8 cellular contexts compared by ENCODE assay signal in genomic region chr17:42517516-42517915, GRCh38. TPM values are rescaled to one million over a fixed set of nuclear protein-coding genes. Genes with fewer than 3 reads are reported as not detected.
DNase-seq lines count a peak whose midpoint lies in the region; ATAC-seq and TF ChIP-seq lines count a peak whose summit lies in the region.

No MANE protein-coding gene starts in this region.

- peaks cover 8% of the 10 kb centered on the region for H3K4me1 Mint-ChIP-seq in CD4-positive, alpha-beta T cell (ENCODE audit: low read depth)
- peaks cover 66% of the 10 kb centered on the region for H3K4me1 Mint-ChIP-seq in neural progenitor cell

- H3K79me2 ChIP-seq in neural progenitor cell (ENCODE audit: low read depth): no peaks in the 10 kb centered on the region

- no peaks in the 10 kb centered on the region for H3K9me3 Mint-ChIP-seq in CD4-positive, alpha-beta T cell
- no peaks in the 10 kb centered on the region for H3K9me3 Mint-ChIP-seq in neural progenitor cell

- no peak overlapping the region for H3K9ac ChIP-seq in neural progenitor cell

- intact Hi-C loops in CD4-positive, alpha-beta T cell (cut with DNase I, micrococcal nuclease): loop anchor here (1.0 to 10.0 kb wide), 6 partner anchors 89 to 493 kb away; partner anchors contain the start of gene NKIRAS2 (in 1 of the 2)
- intact Hi-C loops in stomach (cut with DNase I; ENCODE audit: low total_unique reads): loop anchor here (10.0 kb wide), 1 partner anchor 193 kb away; no protein-coding TSS in a partner anchor

- H3F3A ChIP-seq in neural progenitor cell (ENCODE audit: low read depth): peaks cover 17% of the 10 kb centered on the region

- no peak overlapping the region for H3K27ac Mint-ChIP-seq in CD4-positive, alpha-beta T cell
- peak overlapping the region; percentile 97 for H3K27ac Mint-ChIP-seq in neural progenitor cell

- CTCF ChIA-PET in CD4-positive, alpha-beta T cell (lab: Charles Lee): interaction anchor here (0.5 to 2.7 kb wide), 9 partner anchors 24 to 195 kb away, joined by 3 to 18 read pairs (median 4); partner anchors contain the start of gene CAVIN1

- H4K20me1 ChIP-seq in neural progenitor cell (ENCODE audit: low read depth): no peaks in the 10 kb centered on the region

- H3K4me3 Mint-ChIP-seq in CD4-positive, alpha-beta T cell: no peak overlapping the region
- H3K4me3 Mint-ChIP-seq in neural progenitor cell: no peak overlapping the region

- no peak for TF ChIP-seq EP300 in stomach (IDR thresholded peaks at IDR 0.05)

- no peaks in the 10 kb centered on the region for H3K9me3 ChIP-seq in CD4-positive, alpha-beta T cell (ENCODE audit: control insufficient read depth, low read length)
- H3K9me3 ChIP-seq in neural progenitor cell (ENCODE audit: low read depth) (no peaks in the 10 kb centered on the region), stomach (no peaks in the 10 kb centered on the region)

- no peak overlapping the region for H2AFZ ChIP-seq in neural progenitor cell (replicated peaks)

- no peak for TF ChIP-seq POLR2A in stomach (IDR thresholded peaks at IDR 0.05)

- H3K36me3 Mint-ChIP-seq in CD4-positive, alpha-beta T cell (ENCODE audit: low read depth): peaks cover 9% of the 10 kb centered on the region
- H3K36me3 Mint-ChIP-seq in neural progenitor cell: peaks cover 16% of the 10 kb centered on the region

- peaks cover 24% of the 10 kb centered on the region for H3K4me1 ChIP-seq in neural progenitor cell
- peaks cover 72 to 87% (median 82%) of the 10 kb centered on the region in 4 donors for H3K4me1 ChIP-seq in stomach

- peak; percentile 93 for ATAC-seq in CD4-positive, alpha-beta T cell (ENCODE audit: poor library complexity)
- ATAC-seq in HG03439 (IDR thresholded peaks at IDR 0.05; ENCODE audit: unreplicated experiment): no peak

- H3K36me3 ChIP-seq in neural progenitor cell: no peaks in the 10 kb centered on the region
- H3K36me3 ChIP-seq in stomach: peaks cover 17 to 51% (median 36%) of the 10 kb centered on the region in 4 donors

- peak; percentile 69 to 87 (median 78) for DNase-seq in CD4-positive, alpha-beta T cell
- DNase-seq in HT-29 (ENCODE audit: low spot score): peak; percentile 94
- DNase-seq in RPMI8226: peak; percentile 77
- DNase-seq in activated T-helper 1 cell treated with anti-CD3 and anti-CD28 coated beads, Interleukin-2, amount 50 U/mL, for 16 hours (ENCODE audit: low read depth in 1 of 2, low spot score in 1 of 2): peak; percentile 66 to 79
- DNase-seq in fibroblast of mammary gland (ENCODE audit: low read depth): peak; percentile 94
- peak; percentile 78 for DNase-seq in neural progenitor cell (ENCODE audit: low spot score)
- peak; percentile 87 for DNase-seq in stomach

- H3K27ac ChIP-seq in CD4-positive, alpha-beta T cell (ENCODE audit: low read depth, low read length): no peak overlapping the region
- H3K27ac ChIP-seq in neural progenitor cell: no peak overlapping the region
- peak overlapping the region; percentile 42 to 93 (median 91) for H3K27ac ChIP-seq in stomach

- whole genome bisulfite sequencing in stomach, 5 donors: 9 to 13% (median 10%) methylated on average over 9 of the region's 9 CpGs

- H3K4me2 ChIP-seq in neural progenitor cell: no peak overlapping the region

- no peaks in the 10 kb centered on the region for H3K27me3 ChIP-seq in CD4-positive, alpha-beta T cell (ENCODE audit: control insufficient read depth, insufficient read depth, low read length)
- H3K27me3 ChIP-seq in neural progenitor cell (no peaks in the 10 kb centered on the region), stomach (no peaks in the 10 kb centered on the region)

- H3K4me3 ChIP-seq in fibroblast of mammary gland (ENCODE audit: control insufficient read depth, low read depth, low read length) (no peak overlapping the region), neural progenitor cell (no peak overlapping the region), stomach (no peak overlapping the region)

- H3K27me3 Mint-ChIP-seq in CD4-positive, alpha-beta T cell: no peaks in the 10 kb centered on the region
- peaks cover 10% of the 10 kb centered on the region for H3K27me3 Mint-ChIP-seq in neural progenitor cell (ENCODE audit: insufficient read depth, low read depth)

- POLR2A ChIA-PET in CD4-positive, alpha-beta T cell (lab: Charles Lee): interaction anchor here (0.7 kb wide), 1 partner anchor 129 kb away, joined by 3 read pairs; no protein-coding TSS in a partner anchor

- peak; percentile 97 for TF ChIP-seq CTCF in CD4-positive, alpha-beta T cell (IDR thresholded peaks at IDR 0.05)
- peak; percentile 93 for TF ChIP-seq CTCF in fibroblast of mammary gland (conservative IDR thresholded peaks at IDR 0.05; ENCODE audit: control insufficient read depth, insufficient read depth, low read depth, low read length)
- TF ChIP-seq CTCF in neural progenitor cell (IDR thresholded peaks at IDR 0.05): peak; percentile 95
- TF ChIP-seq CTCF in stomach (IDR thresholded peaks at IDR 0.05): peak in 5 of 7 experiments; percentile 91 to 95 (median 93)

RNA-seq across cellular contexts. Expression of gene NAGLU, which starts 18.5 kb away (rescaled TPM):
- total RNA-seq in CD4-positive, alpha-beta T cell: 1 to 10 TPM; 7.8 TPM
- 54.9 and 65.5 TPM in 2 replicates for total RNA-seq in HT-29 (2014; rRNA removed; shearing (Covaris generic))
- total RNA-seq in neural progenitor cell (ENCODE audit: low replicate concordance) (6.2 and 24.7 TPM in 2 replicates), stomach (10 to 100 TPM; 11.7 to 55.8 (median 22.9) TPM)
- polyA plus RNA-seq in stomach: 10 to 100 TPM; 16.7 to 22.4 (median 19.9) TPM

RNA-seq across cellular contexts. Expression of gene HSD17B1, which starts 35.2 kb away (rescaled TPM):
- total RNA-seq in CD4-positive, alpha-beta T cell: under 1 TPM; 0.80 to 0.81 TPM
- 0.91 and 1.7 TPM in 2 replicates for total RNA-seq in HT-29 (2014; rRNA removed; shearing (Covaris generic))
- total RNA-seq in neural progenitor cell (ENCODE audit: low replicate concordance) (2.2 and 2.6 TPM in 2 replicates), stomach (1 to 10 TPM in 1 of 5 donors, under 1 TPM in 1, not detected in 3; 0.55 to 1.8 TPM)
- polyA plus RNA-seq in stomach: 1 to 10 TPM; 2.7 to 4.8 (median 4.6) TPM

RNA-seq across cellular contexts. Expression of gene COASY, which starts 44.4 kb away (rescaled TPM):
- total RNA-seq in CD4-positive, alpha-beta T cell: 10 to 100 TPM; 37.8 to 40.7 TPM
- 82.1 and 103 TPM in 2 replicates for total RNA-seq in HT-29 (2014; rRNA removed; shearing (Covaris generic))
- 6.1 and 21.6 TPM in 2 replicates for total RNA-seq in neural progenitor cell (ENCODE audit: low replicate concordance)
- 100 to 1,000 TPM in 1 of 5 donors, 10 to 100 TPM in 4; 15.6 to 127 (median 43.5) TPM for total RNA-seq in stomach
- polyA plus RNA-seq in stomach: 10 to 100 TPM; 79.6 to 93.4 (median 88.4) TPM

RNA-seq across cellular contexts. Expression of gene MLX, which starts 49.4 kb away (rescaled TPM):
- 10 to 100 TPM; 29.2 to 32.1 TPM for total RNA-seq in CD4-positive, alpha-beta T cell
- 55.9 and 63.1 TPM in 2 replicates for total RNA-seq in HT-29 (2014; rRNA removed; shearing (Covaris generic))
- total RNA-seq in neural progenitor cell (ENCODE audit: low replicate concordance) (15.8 and 21.3 TPM in 2 replicates), stomach (100 to 1,000 TPM in 1 of 5 donors, 10 to 100 TPM in 4; 39.7 to 101 (median 62.5) TPM)
- 10 to 100 TPM; 39.1 to 83.4 (median 55.5) TPM for polyA plus RNA-seq in stomach

RNA-seq across cellular contexts. Expression of gene ATP6V0A1, which starts 58.8 kb away (rescaled TPM):
- total RNA-seq in CD4-positive, alpha-beta T cell: 10 to 100 TPM; 10.4 to 14.4 TPM
- 35.0 and 38.4 TPM in 2 replicates for total RNA-seq in HT-29 (2014; rRNA removed; shearing (Covaris generic))
- 30.9 and 40.4 TPM in 2 replicates for total RNA-seq in neural progenitor cell (ENCODE audit: low replicate concordance)
- total RNA-seq in stomach: 100 to 1,000 TPM in 3 of 5 donors, 10 to 100 TPM in 2; 61.7 to 435 (median 123) TPM
- 10 to 100 TPM; 13.1 to 24.5 (median 13.2) TPM for polyA plus RNA-seq in stomach

Comparison
In these comparisons a context has a peak if more than half of its experiments do, and no peak if none do; other contexts are left out.
1. H3K27ac ChIP-seq: peak in stomach (5 of 5); none in CD4-positive, alpha-beta T cell (single experiment) and neural progenitor cell (single experiment).
2. Peak in every context shown above with its lines, with median percentiles within 50 percentile points of each other: DNase-seq and CTCF ChIP-seq.